ENCODE assay signal across 2 cellular contexts in the genomic region with DNA sequence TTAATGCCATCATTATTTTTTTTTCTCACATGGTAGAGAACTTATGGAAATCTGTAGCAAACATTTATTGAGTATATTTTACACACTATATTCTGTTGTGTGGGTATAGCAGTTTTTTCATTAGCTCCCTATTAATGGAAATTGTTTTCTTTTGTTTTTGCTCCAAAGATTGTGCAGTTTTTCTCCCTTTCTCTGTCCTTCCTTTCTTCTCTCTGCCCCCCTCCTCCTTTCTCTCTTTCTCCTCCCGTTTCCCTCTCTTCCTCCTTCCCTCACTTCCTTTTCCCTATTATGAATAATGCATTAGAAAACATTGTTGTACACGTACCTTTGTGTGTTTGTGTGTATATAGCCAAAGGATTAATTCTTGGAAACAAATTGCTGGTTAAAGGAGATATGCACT.
TF ChIP-seq lines count a peak whose summit lies in the region.

No MANE protein-coding gene starts in this region.

TF ChIP-seq in GM23338, 12 proteins besides CTCF, POLR2A, EP300 and RAD21 (continues in another document):
- no peak for TF ChIP-seq NANOG (IDR thresholded peaks at IDR 0.05; ENCODE audit: borderline replicate concordance)
- TF ChIP-seq EZH2phosphoT487 (IDR thresholded peaks at IDR 0.05; ENCODE audit: unreplicated experiment): no peak
- TF ChIP-seq EZH2 (IDR thresholded peaks at IDR 0.05; ENCODE audit: low read depth, unreplicated experiment): no peak
- TF ChIP-seq STAT1 (IDR thresholded peaks at IDR 0.05; ENCODE audit: unreplicated experiment): no peak
- no peak for TF ChIP-seq ZNF114 (CRISPR knock-in tag; IDR thresholded peaks at IDR 0.05)
- TF ChIP-seq POLR2AphosphoS5 (IDR thresholded peaks at IDR 0.05; ENCODE audit: low read depth): no peak
- no peak for TF ChIP-seq ZNF331 (CRISPR knock-in tag; IDR thresholded peaks at IDR 0.05; ENCODE audit: low read depth)
- TF ChIP-seq, protein P1, sequence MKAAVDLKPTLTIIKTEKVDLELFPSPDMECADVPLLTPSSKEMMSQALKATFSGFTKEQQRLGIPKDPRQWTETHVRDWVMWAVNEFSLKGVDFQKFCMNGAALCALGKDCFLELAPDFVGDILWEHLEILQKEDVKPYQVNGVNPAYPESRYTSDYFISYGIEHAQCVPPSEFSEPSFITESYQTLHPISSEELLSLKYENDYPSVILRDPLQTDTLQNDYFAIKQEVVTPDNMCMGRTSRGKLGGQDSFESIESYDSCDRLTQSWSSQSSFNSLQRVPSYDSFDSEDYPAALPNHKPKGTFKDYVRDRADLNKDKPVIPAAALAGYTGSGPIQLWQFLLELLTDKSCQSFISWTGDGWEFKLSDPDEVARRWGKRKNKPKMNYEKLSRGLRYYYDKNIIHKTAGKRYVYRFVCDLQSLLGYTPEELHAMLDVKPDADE (IDR thresholded peaks at IDR 0.05): no peak
- TF ChIP-seq, protein P2, sequence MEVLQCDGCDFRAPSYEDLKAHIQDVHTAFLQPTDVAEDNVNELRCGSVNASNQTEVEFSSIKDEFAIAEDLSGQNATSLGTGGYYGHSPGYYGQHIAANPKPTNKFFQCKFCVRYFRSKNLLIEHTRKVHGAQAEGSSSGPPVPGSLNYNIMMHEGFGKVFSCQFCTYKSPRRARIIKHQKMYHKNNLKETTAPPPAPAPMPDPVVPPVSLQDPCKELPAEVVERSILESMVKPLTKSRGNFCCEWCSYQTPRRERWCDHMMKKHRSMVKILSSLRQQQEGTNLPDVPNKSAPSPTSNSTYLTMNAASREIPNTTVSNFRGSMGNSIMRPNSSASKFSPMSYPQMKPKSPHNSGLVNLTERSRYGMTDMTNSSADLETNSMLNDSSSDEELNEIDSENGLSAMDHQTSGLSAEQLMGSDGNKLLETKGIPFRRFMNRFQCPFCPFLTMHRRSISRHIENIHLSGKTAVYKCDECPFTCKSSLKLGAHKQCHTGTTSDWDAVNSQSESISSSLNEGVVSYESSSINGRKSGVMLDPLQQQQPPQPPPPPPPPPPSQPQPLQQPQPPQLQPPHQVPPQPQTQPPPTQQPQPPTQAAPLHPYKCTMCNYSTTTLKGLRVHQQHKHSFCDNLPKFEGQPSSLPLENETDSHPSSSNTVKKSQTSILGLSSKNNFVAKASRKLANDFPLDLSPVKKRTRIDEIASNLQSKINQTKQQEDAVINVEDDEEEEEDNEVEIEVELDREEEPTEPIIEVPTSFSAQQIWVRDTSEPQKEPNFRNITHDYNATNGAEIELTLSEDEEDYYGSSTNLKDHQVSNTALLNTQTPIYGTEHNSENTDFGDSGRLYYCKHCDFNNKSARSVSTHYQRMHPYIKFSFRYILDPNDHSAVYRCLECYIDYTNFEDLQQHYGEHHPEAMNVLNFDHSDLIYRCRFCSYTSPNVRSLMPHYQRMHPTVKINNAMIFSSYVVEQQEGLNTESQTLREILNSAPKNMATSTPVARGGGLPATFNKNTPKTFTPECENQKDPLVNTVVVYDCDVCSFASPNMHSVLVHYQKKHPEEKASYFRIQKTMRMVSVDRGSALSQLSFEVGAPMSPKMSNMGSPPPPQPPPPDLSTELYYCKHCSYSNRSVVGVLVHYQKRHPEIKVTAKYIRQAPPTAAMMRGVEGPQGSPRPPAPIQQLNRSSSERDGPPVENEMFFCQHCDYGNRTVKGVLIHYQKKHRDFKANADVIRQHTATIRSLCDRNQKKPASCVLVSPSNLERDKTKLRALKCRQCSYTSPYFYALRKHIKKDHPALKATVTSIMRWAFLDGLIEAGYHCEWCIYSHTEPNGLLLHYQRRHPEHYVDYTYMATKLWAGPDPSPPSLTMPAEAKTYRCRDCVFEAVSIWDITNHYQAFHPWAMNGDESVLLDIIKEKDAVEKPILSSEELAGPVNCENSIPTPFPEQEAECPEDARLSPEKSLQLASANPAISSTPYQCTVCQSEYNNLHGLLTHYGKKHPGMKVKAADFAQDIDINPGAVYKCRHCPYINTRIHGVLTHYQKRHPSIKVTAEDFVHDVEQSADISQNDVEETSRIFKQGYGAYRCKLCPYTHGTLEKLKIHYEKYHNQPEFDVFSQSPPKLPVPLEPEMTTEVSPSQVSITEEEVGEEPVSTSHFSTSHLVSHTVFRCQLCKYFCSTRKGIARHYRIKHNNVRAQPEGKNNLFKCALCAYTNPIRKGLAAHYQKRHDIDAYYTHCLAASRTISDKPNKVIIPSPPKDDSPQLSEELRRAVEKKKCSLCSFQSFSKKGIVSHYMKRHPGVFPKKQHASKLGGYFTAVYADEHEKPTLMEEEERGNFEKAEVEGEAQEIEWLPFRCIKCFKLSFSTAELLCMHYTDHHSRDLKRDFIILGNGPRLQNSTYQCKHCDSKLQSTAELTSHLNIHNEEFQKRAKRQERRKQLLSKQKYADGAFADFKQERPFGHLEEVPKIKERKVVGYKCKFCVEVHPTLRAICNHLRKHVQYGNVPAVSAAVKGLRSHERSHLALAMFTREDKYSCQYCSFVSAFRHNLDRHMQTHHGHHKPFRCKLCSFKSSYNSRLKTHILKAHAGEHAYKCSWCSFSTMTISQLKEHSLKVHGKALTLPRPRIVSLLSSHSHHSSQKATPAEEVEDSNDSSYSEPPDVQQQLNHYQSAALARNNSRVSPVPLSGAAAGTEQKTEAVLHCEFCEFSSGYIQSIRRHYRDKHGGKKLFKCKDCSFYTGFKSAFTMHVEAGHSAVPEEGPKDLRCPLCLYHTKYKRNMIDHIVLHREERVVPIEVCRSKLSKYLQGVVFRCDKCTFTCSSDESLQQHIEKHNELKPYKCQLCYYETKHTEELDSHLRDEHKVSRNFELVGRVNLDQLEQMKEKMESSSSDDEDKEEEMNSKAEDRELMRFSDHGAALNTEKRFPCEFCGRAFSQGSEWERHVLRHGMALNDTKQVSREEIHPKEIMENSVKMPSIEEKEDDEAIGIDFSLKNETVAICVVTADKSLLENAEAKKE (CRISPR knock-in tag; IDR thresholded peaks at IDR 0.05): no peak
- TF ChIP-seq, protein P3, sequence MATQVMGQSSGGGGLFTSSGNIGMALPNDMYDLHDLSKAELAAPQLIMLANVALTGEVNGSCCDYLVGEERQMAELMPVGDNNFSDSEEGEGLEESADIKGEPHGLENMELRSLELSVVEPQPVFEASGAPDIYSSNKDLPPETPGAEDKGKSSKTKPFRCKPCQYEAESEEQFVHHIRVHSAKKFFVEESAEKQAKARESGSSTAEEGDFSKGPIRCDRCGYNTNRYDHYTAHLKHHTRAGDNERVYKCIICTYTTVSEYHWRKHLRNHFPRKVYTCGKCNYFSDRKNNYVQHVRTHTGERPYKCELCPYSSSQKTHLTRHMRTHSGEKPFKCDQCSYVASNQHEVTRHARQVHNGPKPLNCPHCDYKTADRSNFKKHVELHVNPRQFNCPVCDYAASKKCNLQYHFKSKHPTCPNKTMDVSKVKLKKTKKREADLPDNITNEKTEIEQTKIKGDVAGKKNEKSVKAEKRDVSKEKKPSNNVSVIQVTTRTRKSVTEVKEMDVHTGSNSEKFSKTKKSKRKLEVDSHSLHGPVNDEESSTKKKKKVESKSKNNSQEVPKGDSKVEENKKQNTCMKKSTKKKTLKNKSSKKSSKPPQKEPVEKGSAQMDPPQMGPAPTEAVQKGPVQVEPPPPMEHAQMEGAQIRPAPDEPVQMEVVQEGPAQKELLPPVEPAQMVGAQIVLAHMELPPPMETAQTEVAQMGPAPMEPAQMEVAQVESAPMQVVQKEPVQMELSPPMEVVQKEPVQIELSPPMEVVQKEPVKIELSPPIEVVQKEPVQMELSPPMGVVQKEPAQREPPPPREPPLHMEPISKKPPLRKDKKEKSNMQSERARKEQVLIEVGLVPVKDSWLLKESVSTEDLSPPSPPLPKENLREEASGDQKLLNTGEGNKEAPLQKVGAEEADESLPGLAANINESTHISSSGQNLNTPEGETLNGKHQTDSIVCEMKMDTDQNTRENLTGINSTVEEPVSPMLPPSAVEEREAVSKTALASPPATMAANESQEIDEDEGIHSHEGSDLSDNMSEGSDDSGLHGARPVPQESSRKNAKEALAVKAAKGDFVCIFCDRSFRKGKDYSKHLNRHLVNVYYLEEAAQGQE (IDR thresholded peaks at IDR 0.05; ENCODE audit: unreplicated experiment): no peak

TF ChIP-seq in K562, 482 proteins besides CTCF, POLR2A, EP300 and RAD21:
- no peak for TF ChIP-seq HDAC1 (IDR thresholded peaks at IDR 0.05)
- TF ChIP-seq, protein P4, sequence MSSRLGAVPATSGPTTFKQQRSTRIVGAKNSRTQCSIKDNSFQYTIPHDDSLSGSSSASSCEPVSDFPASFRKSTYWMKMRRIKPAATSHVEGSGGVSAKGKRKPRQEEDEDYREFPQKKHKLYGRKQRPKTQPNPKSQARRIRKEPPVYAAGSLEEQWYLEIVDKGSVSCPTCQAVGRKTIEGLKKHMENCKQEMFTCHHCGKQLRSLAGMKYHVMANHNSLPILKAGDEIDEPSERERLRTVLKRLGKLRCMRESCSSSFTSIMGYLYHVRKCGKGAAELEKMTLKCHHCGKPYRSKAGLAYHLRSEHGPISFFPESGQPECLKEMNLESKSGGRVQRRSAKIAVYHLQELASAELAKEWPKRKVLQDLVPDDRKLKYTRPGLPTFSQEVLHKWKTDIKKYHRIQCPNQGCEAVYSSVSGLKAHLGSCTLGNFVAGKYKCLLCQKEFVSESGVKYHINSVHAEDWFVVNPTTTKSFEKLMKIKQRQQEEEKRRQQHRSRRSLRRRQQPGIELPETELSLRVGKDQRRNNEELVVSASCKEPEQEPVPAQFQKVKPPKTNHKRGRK (tag; IDR thresholded peaks at IDR 0.05): peak; percentile 61; the same call in 1 of the 2 replicates
